8 cellular contexts compared by ENCODE assay signal in genomic region chr1:226187019-226187322, GRCh38. TPM values are rescaled to one million over a fixed set of nuclear protein-coding genes. Genes with fewer than 3 reads are reported as not detected.
DNase-seq lines count a peak whose midpoint lies in the region; TF ChIP-seq lines count a peak whose summit lies in the region.

No MANE protein-coding gene starts in this region.

- H3K36me3 ChIP-seq in cardiac muscle cell (no peaks in the 10 kb centered on the region), brain microvascular endothelial cell (replicated peaks) (peaks cover 9% of the 10 kb centered on the region), mesendoderm (ENCODE audit: control insufficient read depth, insufficient read depth, low read length) (no peaks in the 10 kb centered on the region), urinary bladder (ENCODE audit: insufficient read depth) (no peaks in the 10 kb centered on the region)

- H2BK120ac ChIP-seq in mesendoderm (ENCODE audit: low read depth, low read length) = no peak overlapping the region

- H3K27me3 ChIP-seq in cardiac muscle cell = no peaks in the 10 kb centered on the region
- H3K27me3 ChIP-seq in brain microvascular endothelial cell (replicated peaks) = no peaks in the 10 kb centered on the region
- H3K27me3 ChIP-seq in mesendoderm (ENCODE audit: insufficient read depth, low read length, poor library complexity) = no peaks in the 10 kb centered on the region

- H4K5ac ChIP-seq in mesendoderm (ENCODE audit: low read length) = no peak overlapping the region

- in situ Hi-C loops in brain microvascular endothelial cell (cut with HindIII; ENCODE audit: low pct_ligation_motif_present, low sequenced_read_pairs) = no loop called here

- H3K4me3 ChIP-seq in cardiac muscle cell (peak overlapping the region; percentile 98), brain microvascular endothelial cell (ENCODE audit: low read depth, low read length) (peak overlapping the region; percentile 95), mesendoderm (ENCODE audit: low read length) (peak overlapping the region; percentile 98), urinary bladder (ENCODE audit: low read depth, low read length) (peak overlapping the region; percentile 80)

- DNase-seq in cardiac muscle cell (ENCODE audit: low read depth in 1 of 2, low spot score in 1 of 2) = no peak
- DNase-seq in cardiac septum (ENCODE audit: low spot score) = no peak
- DNase-seq in brain microvascular endothelial cell = no peak
- no peak for DNase-seq in mesendoderm
- no peak for DNase-seq in DMS114 treated with DMSO at 0.1 percent for 48 hours (lab: John Stamatoyannopoulos, UW; ENCODE audit: unreplicated experiment)
- DNase-seq in Ammon's horn (ENCODE audit: low spot score) = no peak
- no peak for DNase-seq in NCI-H1105 treated with DMSO at 0.1 percent for 48 hours (lab: John Stamatoyannopoulos, UW)

- H3K56ac ChIP-seq in mesendoderm (ENCODE audit: low read length) = peak overlapping the region; percentile 98

- peaks cover 5% of the 10 kb centered on the region for H3K79me1 ChIP-seq in mesendoderm (ENCODE audit: low read length)

- H3K27ac ChIP-seq in cardiac muscle cell (peak overlapping the region; percentile 98), brain microvascular endothelial cell (peak overlapping the region; percentile 96), mesendoderm (ENCODE audit: low read depth, low read length) (no peak overlapping the region), urinary bladder (ENCODE audit: low read depth) (peak overlapping the region; percentile 90)

- TF ChIP-seq CTCF in cardiac muscle cell (IDR thresholded peaks at IDR 0.05; ENCODE audit: low read depth, low read length) = no peak
- no peak for TF ChIP-seq CTCF in brain microvascular endothelial cell (IDR thresholded peaks at IDR 0.05; ENCODE audit: low read depth, low read length, missing control alignments)

- H3K4me1 ChIP-seq in cardiac muscle cell (ENCODE audit: low read depth) = peaks cover 20% of the 10 kb centered on the region
- H3K4me1 ChIP-seq in mesendoderm (ENCODE audit: control insufficient read depth, low read depth, low read length) = no peaks in the 10 kb centered on the region
- no peaks in the 10 kb centered on the region for H3K4me1 ChIP-seq in urinary bladder (ENCODE audit: insufficient read depth)

- no peak overlapping the region for H2BK15ac ChIP-seq in mesendoderm (replicated peaks; ENCODE audit: low read depth)

- peak overlapping the region; percentile 91 for H2BK5ac ChIP-seq in mesendoderm (ENCODE audit: low read length)

- H3K79me2 ChIP-seq in mesendoderm (ENCODE audit: control insufficient read depth, insufficient read depth, low read length) = peaks cover 32% of the 10 kb centered on the region

- no peaks in the 10 kb centered on the region for H3K9me3 ChIP-seq in cardiac muscle cell (ENCODE audit: low read depth)

- no peak overlapping the region for H3K23ac ChIP-seq in mesendoderm (ENCODE audit: low read length)

- peak overlapping the region; percentile 96 for H3K9ac ChIP-seq in mesendoderm (ENCODE audit: low read length)

- H4K8ac ChIP-seq in mesendoderm (ENCODE audit: low read depth, low read length) = no peak overlapping the region

- H3K4me2 ChIP-seq in mesendoderm (ENCODE audit: low read length) = peak overlapping the region; percentile 65

- no peak overlapping the region for H3K4ac ChIP-seq in mesendoderm (ENCODE audit: low read depth, low read length)

- peak overlapping the region; percentile 43 for H3K18ac ChIP-seq in mesendoderm (ENCODE audit: low read length)

- intact Hi-C loops in cardiac septum (cut with DNase I) = loop anchor here (5.0 kb wide), 1 partner anchor 125 kb away; the partner anchor contains the start of gene H3-3A

- H2AK5ac ChIP-seq in mesendoderm (ENCODE audit: low read length) = no peak overlapping the region

- WGBS in mesendoderm (ENCODE audit: extremely low coverage, insufficient coverage, low lambda C conversion rate) = no CpG with 5 or more reads among the region's 10 CpGs
- 8% methylated on average over 10 of the region's 10 CpGs for WGBS in urinary bladder

RNA-seq across cellular contexts. Expression of gene ACBD3, which starts 0.4 kb away (rescaled TPM):
- 37.3 and 47.4 TPM in 2 replicates for total RNA-seq in cardiac muscle cell
- polyA plus RNA-seq in cardiac muscle cell = 41.7 and 45.5 TPM in 2 replicates
- total RNA-seq in cardiac septum = 42.3 TPM
- 29.2 TPM for polyA plus RNA-seq in mesendoderm (2013, experiment 1 of 2)
- polyA plus RNA-seq in mesendoderm (2013, experiment 2 of 2) = 28.6 TPM
- 77.0 TPM for total RNA-seq in urinary bladder
- polyA plus RNA-seq in urinary bladder = 18.9 TPM

RNA-seq across cellular contexts. Expression of gene MIXL1, which starts 36.5 kb away (rescaled TPM):
- 3.7 and 5.4 TPM in 2 replicates for total RNA-seq in cardiac muscle cell
- 8.0 and 11.1 TPM in 2 replicates for polyA plus RNA-seq in cardiac muscle cell
- total RNA-seq in cardiac septum = 0.27 TPM
- polyA plus RNA-seq in mesendoderm (2013, experiment 1 of 2) = 950 TPM
- 825 TPM for polyA plus RNA-seq in mesendoderm (2013, experiment 2 of 2)
- not detected for total RNA-seq in urinary bladder
- polyA plus RNA-seq in urinary bladder = 0.05 TPM
